In the genomic region with DNA sequence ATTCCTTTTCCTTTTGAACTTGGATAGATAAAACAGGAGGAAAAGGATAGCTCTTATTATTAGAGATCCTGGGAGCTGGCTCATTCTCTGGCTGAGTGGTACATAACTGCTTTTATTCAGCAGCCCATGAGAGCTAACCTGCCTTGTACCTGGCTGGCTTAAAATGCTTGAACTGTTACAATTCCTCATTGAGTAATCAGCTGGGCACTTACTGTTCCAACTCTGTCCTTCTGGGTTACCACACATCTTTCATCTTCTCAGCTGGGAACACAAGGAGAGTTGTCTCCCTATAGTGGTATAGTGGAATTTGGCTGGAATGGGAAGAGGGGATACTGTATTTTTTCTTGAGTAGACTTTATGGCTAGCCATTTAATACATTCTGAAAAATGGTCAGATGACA, we compare ENCODE assay signal across 1 cellular context.
TF ChIP-seq lines count a peak whose summit lies in the region.

No MANE protein-coding gene starts in this region.

TF ChIP-seq in neural cell, 6 proteins besides CTCF, POLR2A, EP300 and RAD21:
- TF ChIP-seq, protein P1, sequence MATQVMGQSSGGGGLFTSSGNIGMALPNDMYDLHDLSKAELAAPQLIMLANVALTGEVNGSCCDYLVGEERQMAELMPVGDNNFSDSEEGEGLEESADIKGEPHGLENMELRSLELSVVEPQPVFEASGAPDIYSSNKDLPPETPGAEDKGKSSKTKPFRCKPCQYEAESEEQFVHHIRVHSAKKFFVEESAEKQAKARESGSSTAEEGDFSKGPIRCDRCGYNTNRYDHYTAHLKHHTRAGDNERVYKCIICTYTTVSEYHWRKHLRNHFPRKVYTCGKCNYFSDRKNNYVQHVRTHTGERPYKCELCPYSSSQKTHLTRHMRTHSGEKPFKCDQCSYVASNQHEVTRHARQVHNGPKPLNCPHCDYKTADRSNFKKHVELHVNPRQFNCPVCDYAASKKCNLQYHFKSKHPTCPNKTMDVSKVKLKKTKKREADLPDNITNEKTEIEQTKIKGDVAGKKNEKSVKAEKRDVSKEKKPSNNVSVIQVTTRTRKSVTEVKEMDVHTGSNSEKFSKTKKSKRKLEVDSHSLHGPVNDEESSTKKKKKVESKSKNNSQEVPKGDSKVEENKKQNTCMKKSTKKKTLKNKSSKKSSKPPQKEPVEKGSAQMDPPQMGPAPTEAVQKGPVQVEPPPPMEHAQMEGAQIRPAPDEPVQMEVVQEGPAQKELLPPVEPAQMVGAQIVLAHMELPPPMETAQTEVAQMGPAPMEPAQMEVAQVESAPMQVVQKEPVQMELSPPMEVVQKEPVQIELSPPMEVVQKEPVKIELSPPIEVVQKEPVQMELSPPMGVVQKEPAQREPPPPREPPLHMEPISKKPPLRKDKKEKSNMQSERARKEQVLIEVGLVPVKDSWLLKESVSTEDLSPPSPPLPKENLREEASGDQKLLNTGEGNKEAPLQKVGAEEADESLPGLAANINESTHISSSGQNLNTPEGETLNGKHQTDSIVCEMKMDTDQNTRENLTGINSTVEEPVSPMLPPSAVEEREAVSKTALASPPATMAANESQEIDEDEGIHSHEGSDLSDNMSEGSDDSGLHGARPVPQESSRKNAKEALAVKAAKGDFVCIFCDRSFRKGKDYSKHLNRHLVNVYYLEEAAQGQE (IDR thresholded peaks at IDR 0.05; ENCODE audit: borderline replicate concordance), result no peak
- TF ChIP-seq POLR2AphosphoS5 (IDR thresholded peaks at IDR 0.05) (no peak), TAF1 (IDR thresholded peaks at IDR 0.05; ENCODE audit: low read depth) (no peak), MXI1 (conservative IDR thresholded peaks at IDR 0.05; ENCODE audit: poor library complexity, severe bottlenecking) (no peak), SMC3 (conservative IDR thresholded peaks at IDR 0.05; ENCODE audit: poor library complexity) (no peak), EZH2 (IDR thresholded peaks at IDR 0.05; ENCODE audit: borderline replicate concordance, insufficient read depth, low read length, poor library complexity, severe bottlenecking) (no peak)
